ENCODE assay signal across 9 cellular contexts in the genomic region with DNA sequence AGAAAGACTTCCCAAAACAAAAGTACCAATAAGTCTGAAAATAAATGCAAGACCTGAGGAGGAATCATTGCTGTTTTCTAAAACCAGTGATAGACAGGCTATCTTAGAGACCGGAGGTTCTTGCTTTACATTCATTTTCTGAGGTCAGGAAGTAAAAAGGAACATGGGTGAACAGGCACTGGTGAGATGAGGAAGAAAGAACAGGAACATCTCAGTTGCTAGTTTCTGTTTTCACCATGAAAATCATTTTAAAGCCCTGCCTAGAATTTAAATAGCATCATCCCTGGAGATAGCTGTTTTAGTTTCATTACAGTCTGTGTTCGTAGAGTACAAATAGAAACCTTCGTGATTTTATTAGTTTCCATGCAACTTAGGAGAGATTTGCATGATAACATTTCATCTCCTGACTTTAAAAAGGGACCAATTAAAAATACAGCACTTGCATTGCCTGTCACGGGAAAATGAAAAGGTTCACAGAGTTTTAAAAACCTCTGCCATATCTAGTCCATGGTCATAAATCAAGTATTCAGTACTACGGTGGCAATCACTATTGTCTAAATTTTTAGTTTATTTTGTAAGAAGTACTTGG. TPM values are rescaled to one million over a fixed set of nuclear protein-coding genes. Genes with fewer than 3 reads are reported as not detected.
DNase-seq lines count a peak whose midpoint lies in the region; ATAC-seq and TF ChIP-seq lines count a peak whose summit lies in the region.
"Had no signal": no experiment of that assay in that cellular context is flagged by ENCODE, and none has a peak within 500 bp of the region (broad histone marks: within the 10 kb centered on the region; RNA-seq: fewer than 3 reads in every experiment).

No MANE protein-coding gene starts in this region.

- BruUV-seq in Panc1 (replicated peaks; lab: Mats Ljungman, UMichigan) (no TSS peak), mammary epithelial cell (replicated peaks; lab: Mats Ljungman, UMichigan) (no TSS peak)

- H3K27ac ChIP-seq in Panc1 (ENCODE audit: low read length) (peak overlapping the region; percentile 70), osteoblast (ENCODE audit: low read depth, low read length) (peak overlapping the region; percentile 6), mammary epithelial cell (ENCODE audit: insufficient read depth, low read depth, low read length) (no peak overlapping the region)
- H3K27ac ChIP-seq: PC-9 had no signal

- H2AFZ ChIP-seq in osteoblast (ENCODE audit: low read length) (peak overlapping the region; percentile 76), mammary epithelial cell (ENCODE audit: low read depth, low read length) (no peak overlapping the region)
- H2AFZ ChIP-seq: PC-9 had no signal

- H3K36me3 ChIP-seq in Panc1 (ENCODE audit: control insufficient read depth, insufficient read depth, low read length) (no peaks in the 10 kb centered on the region), osteoblast (ENCODE audit: insufficient read depth, low read length) (no peaks in the 10 kb centered on the region), mammary epithelial cell (ENCODE audit: insufficient read depth, low read length) (no peaks in the 10 kb centered on the region)

- dilution Hi-C loops in mammary epithelial cell (cut with HindIII; ENCODE audit: low sequenced_read_pairs): no loop called here

- H3K79me2 ChIP-seq in osteoblast (ENCODE audit: insufficient read depth, low read length): peaks cover 70% of the 10 kb centered on the region
- peaks cover 68% of the 10 kb centered on the region for H3K79me2 ChIP-seq in mammary epithelial cell (ENCODE audit: insufficient read depth, low read length)

- TF ChIP-seq CTCF in Panc1 (IDR thresholded peaks at IDR 0.05) (no peak), osteoblast (IDR thresholded peaks at IDR 0.05; ENCODE audit: extremely low read depth, low read depth, low read length) (no peak), mammary epithelial cell (conservative IDR thresholded peaks at IDR 0.05 in 1 of 2, IDR thresholded peaks at IDR 0.05 in 1 of 2; ENCODE audit: extremely low read depth in 1 of 2, insufficient read depth in 1 of 2, low read depth in 1 of 2, low read length in 2 of 2) (no peak)

- 77% methylated on average over 5 of the region's 5 CpGs for WGBS in mammary epithelial cell (ENCODE audit: low coverage, missing lambda C conversion rate)

- CTCF ChIA-PET in Panc1 (lab: Charles Lee): no interaction called here
- CTCF ChIA-PET in mammary epithelial cell (lab: Charles Lee; ENCODE audit: low non-redundant PET): no interaction called here

- peaks cover 74% of the 10 kb centered on the region for H3K4me1 ChIP-seq in Panc1 (ENCODE audit: control insufficient read depth, insufficient read depth, low read length)
- H3K4me1 ChIP-seq in osteoblast (ENCODE audit: insufficient read depth, low read length): peaks cover 16% of the 10 kb centered on the region
- H3K4me1 ChIP-seq in mammary epithelial cell (ENCODE audit: insufficient read depth, low read length): peaks cover 15% of the 10 kb centered on the region

- ATAC-seq in GM19372 (IDR thresholded peaks at IDR 0.05; ENCODE audit: low read depth, unreplicated experiment) (peak; percentile 61), HG03066 (IDR thresholded peaks at IDR 0.05; ENCODE audit: low read depth, unreplicated experiment) (peak; percentile 52), Panc1 (no peak), GM18517 (IDR thresholded peaks at IDR 0.05; ENCODE audit: unreplicated experiment) (no peak)

- no peak overlapping the region for H3K9ac ChIP-seq in mammary epithelial cell (ENCODE audit: insufficient read depth, low read length)

- H3K9me3 ChIP-seq in Panc1 (ENCODE audit: control insufficient read depth, insufficient read depth, low read depth, low read length) (no peaks in the 10 kb centered on the region), osteoblast (ENCODE audit: low read depth, low read length) (no peaks in the 10 kb centered on the region), mammary epithelial cell (replicated peaks; ENCODE audit: insufficient read depth, low read length) (no peaks in the 10 kb centered on the region)

- DNase-seq in Panc1 (ENCODE audit: low read depth, low spot score): no peak
- DNase-seq in osteoblast (ENCODE audit: insufficient read length, low spot score, missing footprints): no peak
- DNase-seq in OCI-M2 (lab: John Stamatoyannopoulos, UW; ENCODE audit: unreplicated experiment): no peak
- DNase-seq in mammary epithelial cell: no peak
- DNase-seq in NK-92 (lab: John Stamatoyannopoulos, UW; ENCODE audit: unreplicated experiment): no peak
- DNase-seq: PC-9 had no signal

- H3K4me2 ChIP-seq in osteoblast (ENCODE audit: insufficient read depth, low read length) (peak overlapping the region; percentile 71), mammary epithelial cell (ENCODE audit: insufficient read depth, low read depth, low read length) (no peak overlapping the region)
- H3K4me2 ChIP-seq: PC-9 had no signal

- POLR2A ChIA-PET in Panc1 (lab: Charles Lee): no interaction called here

- H4K20me1 ChIP-seq in osteoblast (ENCODE audit: insufficient read depth, low read length) (no peaks in the 10 kb centered on the region), mammary epithelial cell (ENCODE audit: insufficient read depth, low read length) (no peaks in the 10 kb centered on the region)

- no peak overlapping the region; a peak in 1 of 4 replicates for H3K4me3 ChIP-seq in Panc1 (ENCODE audit: low read depth in 2 of 2, low read length in 2 of 2)
- H3K4me3 ChIP-seq in osteoblast (ENCODE audit: insufficient read depth, low read length): peak overlapping the region; percentile 43
- no peak overlapping the region for H3K4me3 ChIP-seq in mammary epithelial cell (replicated peaks in 1 of 3; ENCODE audit: insufficient read depth in 1 of 3, low read depth in 2 of 3, low read length in 3 of 3)
- H3K4me3 ChIP-seq: PC-9 had no signal

- in situ Hi-C loops in Panc1 (cut with HindIII; ENCODE audit: low pct_unique_long_range_greater_than_20kb, low sequenced_read_pairs): no loop called here
- in situ Hi-C loops in mammary epithelial cell (cut with MboI; ENCODE audit: low sequenced_read_pairs in 2 of 2): no loop called here

- H3K27me3 ChIP-seq in Panc1 (ENCODE audit: control insufficient read depth, insufficient read depth, low read length) (no peaks in the 10 kb centered on the region), osteoblast (ENCODE audit: insufficient read depth, low read length) (no peaks in the 10 kb centered on the region), mammary epithelial cell (ENCODE audit: insufficient read depth, low read length) (no peaks in the 10 kb centered on the region)

- intact Hi-C loops in Panc1 (cut with micrococcal nuclease; ENCODE audit: unreplicated experiment): no loop called here
- intact Hi-C loops in mammary epithelial cell (cut with micrococcal nuclease): no loop called here

RNA-seq across cellular contexts. Expression of gene KCNMA1, which starts 14.7 kb away (rescaled TPM):
- total RNA-seq in Panc1 (2021; ENCODE audit: unreplicated experiment): 91.9 TPM
- polyA plus RNA-seq in Panc1 (2012; ENCODE audit: insufficient read length): 75.5 TPM
- total RNA-seq in osteoblast: 72.2 and 77.8 TPM in 2 replicates
- 10 to 100 TPM in 1 of 2 donors, 1 to 10 TPM in 1; 3.8 to 45.9 TPM for total RNA-seq in mammary epithelial cell
- 29.7 TPM for polyA plus RNA-seq in mammary epithelial cell
- polyA minus RNA-seq in mammary epithelial cell: 62.8 TPM

Comparison
In these comparisons a context has a peak if more than half of its experiments do, and no peak if none do; other contexts are left out.
1. ATAC-seq: peak in GM19372 (single experiment) and HG03066 (single experiment); none in Panc1 (single experiment) and GM18517 (single experiment).